In genomic region chrX:18873189-18873791, GRCh38 we compare ENCODE assay signal across 8 cellular contexts.
DNase-seq lines count a peak whose midpoint lies in the region; ATAC-seq and TF ChIP-seq lines count a peak whose summit lies in the region.

No MANE protein-coding gene starts in this region.

- H3K4me1 Mint-ChIP-seq in effector memory CD8-positive, alpha-beta T cell (ENCODE audit: low read depth in 2 of 2): peaks cover 7 to 10% of the 10 kb centered on the region in 2 donors

- H3K9me3 ChIP-seq in psoas muscle: no peaks in the 10 kb centered on the region

- H3K4me1 ChIP-seq in psoas muscle: no peaks in the 10 kb centered on the region

- no peaks in the 10 kb centered on the region for H3K36me3 ChIP-seq in psoas muscle (ENCODE audit: insufficient read depth in 1 of 2, low read depth in 1 of 2)

- peak overlapping the region; percentile 62 to 73 for H3K27ac Mint-ChIP-seq in effector memory CD8-positive, alpha-beta T cell

- peak overlapping the region; percentile 70 to 75 for H3K4me3 Mint-ChIP-seq in effector memory CD8-positive, alpha-beta T cell

- H3K27me3 Mint-ChIP-seq in effector memory CD8-positive, alpha-beta T cell: peaks cover 7 to 34% of the 10 kb centered on the region in 2 donors

- no peak for ATAC-seq in effector memory CD8-positive, alpha-beta T cell (replicated peaks)
- peak; percentile 81 to 96 (median 94) for ATAC-seq in psoas muscle
- no peak for ATAC-seq in HG03521 (IDR thresholded peaks at IDR 0.05; ENCODE audit: unreplicated experiment)

- DNase-seq in EH (ENCODE audit: low read depth) (peak; percentile 79), NOMO-1 (lab: John Stamatoyannopoulos, UW; ENCODE audit: unreplicated experiment in 2 of 2) (peak; percentile 23 to 67), psoas muscle (peak in 1 of 2 donors; percentile 70), DMS79 treated with DMSO at 0.1 percent for 48 hours (lab: John Stamatoyannopoulos, UW) (no peak), epidermal melanocyte (ENCODE audit: insufficient read length, low spot score) (no peak), cerebellar cortex (ENCODE audit: low spot score) (no peak)
- no peak for DNase-seq in effector memory CD8-positive, alpha-beta T cell

- H3K36me3 Mint-ChIP-seq in effector memory CD8-positive, alpha-beta T cell (ENCODE audit: insufficient read depth): peaks cover 3% of the 10 kb centered on the region

- intact Hi-C loops in psoas muscle (cut with DNase I): loop anchor here in 1 of 2 donors (1.0 kb wide), 1 partner anchor 39 kb away; no protein-coding TSS in a partner anchor

- no peak for TF ChIP-seq CTCF in psoas muscle (IDR thresholded peaks at IDR 0.05)

- WGBS in psoas muscle, 3 donors: 61 to 68% (median 65%) methylated on average over 27 of the region's 27 CpGs

- no peaks in the 10 kb centered on the region for H3K27me3 ChIP-seq in psoas muscle (ENCODE audit: insufficient read depth in 3 of 3, low read length in 2 of 3)

- H3K9me3 Mint-ChIP-seq in effector memory CD8-positive, alpha-beta T cell: no peaks in the 10 kb centered on the region

- H3K27ac ChIP-seq in psoas muscle: peak overlapping the region; percentile 43

- no peak overlapping the region for H3K4me3 ChIP-seq in psoas muscle

Comparison
In these comparisons a context has a peak if more than half of its experiments do, and no peak if none do; other contexts are left out.
1. DNase-seq: peak in EH (single experiment) and NOMO-1 (2 of 2); none in effector memory CD8-positive, alpha-beta T cell (0 of 3), DMS79 treated with DMSO at 0.1 percent for 48 hours (single experiment), epidermal melanocyte (single experiment) and cerebellar cortex (single experiment).
2. ATAC-seq: peak in psoas muscle (4 of 4); none in effector memory CD8-positive, alpha-beta T cell (single experiment) and HG03521 (single experiment).